Comparison of ENCODE assay signal across 1 cellular context in genomic region chr20:50668326-50668725, GRCh38.
TF ChIP-seq lines count a peak whose summit lies in the region.

No MANE protein-coding gene starts in this region.

TF ChIP-seq in HepG2, 621 proteins besides CTCF, POLR2A, EP300 and RAD21:
- TF ChIP-seq MTA1 (CRISPR knock-in tag; IDR thresholded peaks at IDR 0.05; ENCODE audit: borderline replicate concordance) (peak; percentile 46; the same call in 1 of the 2 replicates), CBFB (CRISPR knock-in tag; IDR thresholded peaks at IDR 0.05) (no peak), ZNF430 (CRISPR knock-in tag; IDR thresholded peaks at IDR 0.05) (no peak), ZNF672 (CRISPR knock-in tag; IDR thresholded peaks at IDR 0.05) (0 out of 2 replicates have a peak, but pooled peaks have one; percentile 13), RXRA (CRISPR knock-in tag; IDR thresholded peaks at IDR 0.05) (0 out of 2 replicates have a peak, but pooled peaks have one; percentile 1), EEA1 (CRISPR knock-in tag; IDR thresholded peaks at IDR 0.05; ENCODE audit: borderline replicate concordance) (0 out of 2 replicates have a peak, but pooled peaks have one; percentile 70), ZNF556 (CRISPR knock-in tag; IDR thresholded peaks at IDR 0.05; ENCODE audit: borderline replicate concordance) (0 out of 2 replicates have a peak, but pooled peaks have one; percentile 33)
